ENCODE assay signal across 8 cellular contexts in the genomic region with DNA sequence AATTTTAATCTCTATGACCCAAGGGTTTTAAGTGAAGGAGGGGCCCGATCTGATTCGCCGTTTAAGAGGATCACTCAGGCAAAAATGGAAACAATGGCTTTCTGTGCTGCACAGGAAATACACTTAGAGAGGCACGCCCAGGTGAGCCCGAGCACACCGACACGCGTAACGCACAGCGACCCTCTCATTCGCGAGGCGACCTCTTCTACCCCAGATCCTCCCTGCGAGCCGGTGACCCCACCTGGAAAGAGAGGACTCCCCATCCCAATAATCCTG. TPM values are rescaled to one million over a fixed set of nuclear protein-coding genes. Genes with fewer than 3 reads are reported as not detected.
DNase-seq lines count a peak whose midpoint lies in the region; FAIRE-seq and TF ChIP-seq lines count a peak whose summit lies in the region.

No MANE protein-coding gene starts in this region.

- FAIRE-seq in GM12892 (lab: Jason Lieb, UNC), result peak; percentile 46

- H3K36me3 ChIP-seq in HAP-1 (replicated peaks) (no peaks in the 10 kb centered on the region), sigmoid colon (no peaks in the 10 kb centered on the region)

- DNase-seq in GM12892 (ENCODE audit: insufficient read length) (no peak), HAP-1 (ENCODE audit: low spot score in 2 of 2) (peak; percentile 10 to 43), NCI-H748 treated with DMSO at 0.1 percent for 48 hours (lab: John Stamatoyannopoulos, UW) (peak; percentile 45), epithelial cell of proximal tubule (ENCODE audit: low read depth) (no peak), sigmoid colon (no peak), HUDEP-2 (lab: John Stamatoyannopoulos, UW; ENCODE audit: unreplicated experiment in 76 of 76) (no peak), iPS-NIHi11 (ENCODE audit: low spot score) (no peak), middle frontal gyrus (ENCODE audit: extremely low spot score, low spot score) (no peak)

- TF ChIP-seq EP300 in sigmoid colon (IDR thresholded peaks at IDR 0.05), result no peak

- WGBS in sigmoid colon, 2 donors, result 1% methylated on average over 15 of the region's 15 CpGs

- no peaks in the 10 kb centered on the region for H3K9me3 ChIP-seq in HAP-1
- H3K9me3 ChIP-seq in sigmoid colon, result no peaks in the 10 kb centered on the region

- H3K27ac ChIP-seq in sigmoid colon, result no peak overlapping the region

- TF ChIP-seq POLR2A in GM12892 (IDR thresholded peaks at IDR 0.05; ENCODE audit: low read depth, low read length) (no peak), sigmoid colon (IDR thresholded peaks at IDR 0.05) (no peak)

- H3K4me3 ChIP-seq in HAP-1 (peak overlapping the region; percentile 51), epithelial cell of proximal tubule (ENCODE audit: low read depth, low read length) (peak overlapping the region; percentile 69), sigmoid colon (peak overlapping the region in 3 of 4 donors; percentile 9 to 28 (median 26))

- intact Hi-C loops in sigmoid colon (cut with DNase I), result no loop called here

- no peaks in the 10 kb centered on the region for H3K27me3 ChIP-seq in HAP-1 (ENCODE audit: low read depth)
- peaks cover 20 to 50% (median 41%) of the 10 kb centered on the region in 3 donors for H3K27me3 ChIP-seq in sigmoid colon

- peaks cover 6% of the 10 kb centered on the region; the same call in 1 of the 2 replicates for H3K4me1 ChIP-seq in HAP-1
- H3K4me1 ChIP-seq in sigmoid colon, result peaks cover 0 to 11% (median 10%) of the 10 kb centered on the region in 4 donors

- in situ Hi-C loops in HAP-1 (cut with MboI; ENCODE audit: low sequenced_read_pairs), result no loop called here

- TF ChIP-seq CTCF in epithelial cell of proximal tubule (conservative IDR thresholded peaks at IDR 0.05; ENCODE audit: low read depth, low read length) (no peak), sigmoid colon (IDR thresholded peaks at IDR 0.05) (no peak)

RNA-seq across cellular contexts. Expression of gene SH2D3A, which starts 0.2 kb away (rescaled TPM):
- polyA plus RNA-seq in GM12892 (2012; ENCODE audit: missing spikeins), result 4.0 TPM
- total RNA-seq in epithelial cell of proximal tubule (26.6 and 27.6 TPM in 2 replicates), sigmoid colon (under 1 TPM in 1 of 4 donors, not detected in 3; 0.66 TPM)
- polyA plus RNA-seq in sigmoid colon, result 10 to 100 TPM; 23.8 to 42.7 (median 30.0) TPM

RNA-seq across cellular contexts. Expression of gene VAV1, which starts 5.5 kb away (rescaled TPM):
- polyA plus RNA-seq in GM12892 (2012; ENCODE audit: missing spikeins), result 30.2 TPM
- total RNA-seq in epithelial cell of proximal tubule (1.3 and 1.4 TPM in 2 replicates), sigmoid colon (1 to 10 TPM; 3.0 to 4.6 (median 4.3) TPM)
- 10 to 100 TPM in 1 of 3 donors, 1 to 10 TPM in 2; 2.4 to 18.9 (median 3.7) TPM for polyA plus RNA-seq in sigmoid colon

RNA-seq across cellular contexts. Expression of gene TRIP10, which starts 27.5 kb away (rescaled TPM):
- polyA plus RNA-seq in GM12892 (2012; ENCODE audit: missing spikeins), result 47.2 TPM
- total RNA-seq in epithelial cell of proximal tubule, result 43.5 and 62.4 TPM in 2 replicates
- 100 to 1,000 TPM in 1 of 4 donors, 10 to 100 TPM in 3; 73.1 to 117 (median 90.1) TPM for total RNA-seq in sigmoid colon
- 10 to 100 TPM; 49.5 to 76.7 (median 70.3) TPM for polyA plus RNA-seq in sigmoid colon

RNA-seq across cellular contexts. Expression of gene GPR108, which starts 29.6 kb away (rescaled TPM):
- polyA plus RNA-seq in GM12892 (2012; ENCODE audit: missing spikeins), result 31.2 TPM
- total RNA-seq in epithelial cell of proximal tubule (29.3 and 58.2 TPM in 2 replicates), sigmoid colon (10 to 100 TPM; 44.5 to 67.3 (median 58.8) TPM)
- polyA plus RNA-seq in sigmoid colon, result 10 to 100 TPM; 39.0 to 91.1 (median 53.4) TPM

RNA-seq across cellular contexts. Expression of gene C3, which starts 46.6 kb away (rescaled TPM):
- polyA plus RNA-seq in GM12892 (2012; ENCODE audit: missing spikeins), result 1.4 TPM
- total RNA-seq in epithelial cell of proximal tubule (10.0 and 16.1 TPM in 2 replicates), sigmoid colon (1,000 to 10,000 TPM in 1 of 4 donors, 100 to 1,000 TPM in 3; 317 to 1,284 (median 452) TPM)
- polyA plus RNA-seq in sigmoid colon, result 100 to 1,000 TPM in 1 of 3 donors, 10 to 100 TPM in 1, 1 to 10 TPM in 1; 9.0 to 313 (median 66.7) TPM

Comparison
In these comparisons a context has a peak if more than half of its experiments do, and no peak if none do; other contexts are left out.
1. DNase-seq: peak in HAP-1 (2 of 2) and NCI-H748 treated with DMSO at 0.1 percent for 48 hours (single experiment); none in GM12892 (single experiment), epithelial cell of proximal tubule (single experiment), sigmoid colon (single experiment), HUDEP-2 (0 of 76), iPS-NIHi11 (single experiment) and middle frontal gyrus (single experiment).
2. RNA of gene SH2D3A, which starts 0.2 kb away (total RNA-seq): 26.6 to 27.6 TPM in epithelial cell of proximal tubule; 0.66 TPM in sigmoid colon; every median in the first group is over 10 times any median in the second.
3. Peak in every context shown above with its lines, with median percentiles within 50 percentile points of each other: H3K4me3 ChIP-seq.